ENCODE assay signal across 34 cellular contexts in genomic region chr12:67968316-67968715, GRCh38. TPM values are rescaled to one million over a fixed set of nuclear protein-coding genes. Genes with fewer than 3 reads are reported as not detected.
"Had no signal": no experiment of that assay in that cellular context is flagged by ENCODE, and none has a peak within 500 bp of the region (broad histone marks: within the 10 kb centered on the region; RNA-seq: fewer than 3 reads in every experiment).

No MANE protein-coding gene starts in this region.

- H3K9me3 ChIP-seq: ascending aorta, gastroesophageal sphincter, ovary, testis, transverse colon had no signal

- H3K4me2 ChIP-seq: hepatocyte had no signal

- H3K4me3 Mint-ChIP-seq: activated naive CD4-positive, alpha-beta T cell treated with anti-CD3 and anti-CD28 coated beads, Interleukin-2, amount 10 ng/mL, durations not matched to agents 7 days and 5 days; activated naive CD8-positive, alpha-beta T cell treated with anti-CD3 and anti-CD28 coated beads, Interleukin-2, amount 10 ng/mL, durations not matched to agents 7 days and 5 days; activated T-cell treated with anti-CD3 and anti-CD28 coated beads, Interleukin-2, amount 50 U/mL, for 72 hours; effector memory CD8-positive, alpha-beta T cell; mesothelial cell of epicardium; nephron progenitor cell had no signal

- ATAC-seq: activated T-cell treated with anti-CD3 and anti-CD28 coated beads, Interleukin-2, amount 50 U/mL, for 72 hours; effector memory CD8-positive, alpha-beta T cell; gastroesophageal sphincter; sciatic nerve; stimulated activated naive CD8-positive, alpha-beta T cell treated with anti-CD3 and anti-CD28 coated beads, Interleukin-15, Interleukin-2, amounts not matched to agents 100 U/mL and 50 U/mL, for 24 hours had no signal

- DNase-seq: activated CD4-positive, alpha-beta T cell treated with anti-CD3 and anti-CD28 coated beads for 4 hours; activated CD4-positive, alpha-beta T cell treated with anti-CD3 and anti-CD28 coated beads, Interleukin-2, amount 50 U/mL, for 4 hours; activated effector memory CD4-positive, alpha-beta T cell treated with Interleukin-2 at 50 U/mL for 16 hours; activated naive CD4-positive, alpha-beta T cell treated with anti-CD3 and anti-CD28 coated beads, Interleukin-2, amount 10 ng/mL, durations not matched to agents 7 days and 5 days; activated naive CD8-positive, alpha-beta T cell treated with anti-CD3 and anti-CD28 coated beads, Interleukin-2, amount 10 ng/mL, durations not matched to agents 7 days and 5 days; activated T-cell treated with anti-CD3 and anti-CD28 coated beads for 4 hours; activated T-cell treated with anti-CD3 and anti-CD28 coated beads, Interleukin-2, amount 50 U/mL, for 72 hours; brain microvascular endothelial cell; caudate nucleus; cortex of kidney; effector memory CD8-positive, alpha-beta T cell; islet precursor cell; left cardiac atrium; naive B cell; nephron progenitor cell; ovary; retina; stimulated activated CD4-positive, alpha-beta T cell treated with anti-CD3 and anti-CD28 coated beads, Interleukin-12 subunit alpha, Interleukin-12 subunit beta, amount 100 ng/mL, for 4 hours; stimulated activated CD4-positive, alpha-beta T cell treated with anti-CD3 and anti-CD28 coated beads, Interleukin-4, amount 100 ng/mL, for 1 hour; stimulated activated naive CD8-positive, alpha-beta T cell treated with anti-CD3 and anti-CD28 coated beads, Interleukin-15, Interleukin-2, amounts not matched to agents 100 U/mL and 50 U/mL, for 24 hours; testis; transverse colon had no signal

- H2AFZ ChIP-seq: hepatocyte had no signal

- H3K36me3 Mint-ChIP-seq: activated naive CD4-positive, alpha-beta T cell treated with anti-CD3 and anti-CD28 coated beads, Interleukin-2, amount 10 ng/mL, durations not matched to agents 7 days and 5 days; activated naive CD8-positive, alpha-beta T cell treated with anti-CD3 and anti-CD28 coated beads, Interleukin-2, amount 10 ng/mL, durations not matched to agents 7 days and 5 days; mesothelial cell of epicardium; naive B cell had no signal

- H3K9me3 Mint-ChIP-seq: activated naive CD4-positive, alpha-beta T cell treated with anti-CD3 and anti-CD28 coated beads, Interleukin-2, amount 10 ng/mL, durations not matched to agents 7 days and 5 days; activated T-cell treated with anti-CD3 and anti-CD28 coated beads, Interleukin-2, amount 50 U/mL, for 72 hours; effector memory CD8-positive, alpha-beta T cell had no signal

- H3K36me3 ChIP-seq: ascending aorta, brain microvascular endothelial cell, gastroesophageal sphincter, ovary, transverse colon had no signal

- H3K27me3 ChIP-seq: ascending aorta, brain microvascular endothelial cell, gastroesophageal sphincter, ovary, testis, transverse colon had no signal

- H3K27ac Mint-ChIP-seq: activated naive CD4-positive, alpha-beta T cell treated with anti-CD3 and anti-CD28 coated beads, Interleukin-2, amount 10 ng/mL, durations not matched to agents 7 days and 5 days; activated naive CD8-positive, alpha-beta T cell treated with anti-CD3 and anti-CD28 coated beads, Interleukin-2, amount 10 ng/mL, durations not matched to agents 7 days and 5 days; activated T-cell treated with anti-CD3 and anti-CD28 coated beads, Interleukin-2, amount 50 U/mL, for 72 hours; effector memory CD8-positive, alpha-beta T cell; mesothelial cell of epicardium; nephron progenitor cell; progenitor cell of endocrine pancreas had no signal

- H3K27ac ChIP-seq: ascending aorta, brain microvascular endothelial cell, gastroesophageal sphincter, hepatocyte, ovary, skin epidermis, testis, transverse colon, VCaP had no signal

- H3K27me3 Mint-ChIP-seq: activated naive CD4-positive, alpha-beta T cell treated with anti-CD3 and anti-CD28 coated beads, Interleukin-2, amount 10 ng/mL, durations not matched to agents 7 days and 5 days; effector memory CD8-positive, alpha-beta T cell; naive B cell had no signal

- H3K4me3 ChIP-seq: ascending aorta, gastroesophageal sphincter, hepatocyte, ovary, skin epidermis, testis, transverse colon had no signal

- H3K4me1 ChIP-seq: ascending aorta, gastroesophageal sphincter, testis, transverse colon had no signal

- H3K4me1 Mint-ChIP-seq: activated naive CD4-positive, alpha-beta T cell treated with anti-CD3 and anti-CD28 coated beads, Interleukin-2, amount 10 ng/mL, durations not matched to agents 7 days and 5 days; activated naive CD8-positive, alpha-beta T cell treated with anti-CD3 and anti-CD28 coated beads, Interleukin-2, amount 10 ng/mL, durations not matched to agents 7 days and 5 days; nephron progenitor cell had no signal

- H3K79me2 ChIP-seq: hepatocyte had no signal

RNA-seq across cellular contexts. Expression of gene IFNG-AS1, which starts 20.9 kb away (rescaled TPM):
- total RNA-seq: activated T-cell treated with anti-CD3 and anti-CD28 coated beads, Interleukin-2, amount 50 U/mL, for 72 hours; ascending aorta; fibroblast of lung; fibroblast of villous mesenchyme; gastroesophageal sphincter; hepatocyte; mesothelial cell of epicardium; ovary; progenitor cell of endocrine pancreas had no signal
- polyA plus RNA-seq: esophagus, fibroblast of lung, hepatocyte, ovary, urinary bladder had no signal
